ENCODE assay signal across 14 cellular contexts in genomic region chr11:43505171-43505570, GRCh38.
"Had no signal": no experiment of that assay in that cellular context is flagged by ENCODE, and none has a peak within 500 bp of the region (broad histone marks: within the 10 kb centered on the region; RNA-seq: fewer than 3 reads in every experiment).

No MANE protein-coding gene starts in this region.

- H3K27ac Mint-ChIP-seq: mesothelial cell of epicardium; naive B cell; natural killer cell; nephron progenitor cell; stimulated activated naive B cell treated with anti-CD40 and anti-IgM and Interleukin-4, amounts not matched to agents 10 μg/mL and 1 μg/mL and 100 μg/mL, for 72 hours had no signal

- ATAC-seq: natural killer cell; stimulated activated naive CD8-positive, alpha-beta T cell treated with anti-CD3 and anti-CD28 coated beads, Interleukin-15, Interleukin-2, amounts not matched to agents 100 U/mL and 50 U/mL, for 24 hours had no signal

- H3K9me3 Mint-ChIP-seq: natural killer cell had no signal

- DNase-seq: left ventricle myocardium inferior; naive B cell; natural killer cell; right cardiac atrium; stimulated activated CD4-positive, alpha-beta T cell treated with anti-CD3 and anti-CD28 coated beads, Interleukin-12 subunit alpha, Interleukin-12 subunit beta, amount 100 ng/mL, for 4 hours; stimulated activated CD4-positive, alpha-beta T cell treated with anti-CD3 and anti-CD28 coated beads, Interleukin-15, amount 100 ng/mL, for 24 hours; stimulated activated CD4-positive, alpha-beta T cell treated with anti-CD3 and anti-CD28 coated beads, Interleukin-4, amount 100 ng/mL, for 1 hour; stimulated activated naive B cell treated with anti-CD40 and anti-IgM and Interleukin-4, amounts not matched to agents 10 μg/mL and 1 μg/mL and 100 μg/mL, for 72 hours; stimulated activated naive CD8-positive, alpha-beta T cell treated with anti-CD3 and anti-CD28 coated beads, Interleukin-15, Interleukin-2, amounts not matched to agents 100 U/mL and 50 U/mL, for 24 hours; stomach; transverse colon; upper lobe of left lung had no signal

- H3K4me3 Mint-ChIP-seq: mesothelial cell of epicardium; naive B cell; natural killer cell; nephron progenitor cell; stimulated activated naive B cell treated with anti-CD40 and anti-IgM and Interleukin-4, amounts not matched to agents 10 μg/mL and 1 μg/mL and 100 μg/mL, for 72 hours had no signal

- H3K36me3 Mint-ChIP-seq: mesothelial cell of epicardium, natural killer cell had no signal

- H3K4me1 Mint-ChIP-seq: naive B cell had no signal
